In the genomic region with DNA sequence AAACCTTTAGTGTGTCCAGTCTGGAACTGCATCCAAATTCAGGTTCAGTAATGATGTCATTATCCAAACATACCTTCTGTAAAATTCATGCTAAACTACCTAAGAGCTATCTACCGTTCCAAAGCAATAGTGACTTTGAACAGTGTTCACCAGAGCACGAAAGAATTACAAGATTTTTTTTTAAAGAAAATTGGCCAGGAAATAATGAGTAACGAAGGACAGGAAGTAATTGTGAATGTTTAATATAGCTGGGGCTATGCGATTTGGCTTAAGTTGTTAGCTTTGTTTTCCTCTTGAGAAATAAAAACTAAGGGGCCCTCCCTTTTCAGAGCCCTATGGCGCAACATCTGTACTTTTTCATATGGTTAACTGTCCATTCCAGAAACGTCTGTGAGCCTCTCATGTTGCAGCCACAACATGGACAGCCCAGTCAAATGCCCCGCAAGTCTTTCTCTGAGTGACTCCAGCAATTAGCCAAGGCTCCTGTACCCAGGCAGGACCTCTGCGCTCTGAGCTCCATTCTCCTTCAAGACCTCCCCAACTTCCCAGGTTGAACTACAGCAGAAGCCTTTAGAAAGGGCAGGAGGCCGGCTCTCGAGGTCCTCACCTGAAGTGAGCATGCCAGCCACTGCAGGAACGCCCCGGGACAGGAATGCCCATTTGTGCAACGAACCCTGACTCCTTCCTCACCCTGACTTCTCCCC, we compare ENCODE assay signal across 8 cellular contexts. TPM values are rescaled to one million over a fixed set of nuclear protein-coding genes. Genes with fewer than 3 reads are reported as not detected.
DNase-seq lines count a peak whose midpoint lies in the region; ATAC-seq and TF ChIP-seq lines count a peak whose summit lies in the region.

No MANE protein-coding gene starts in this region.

- peaks cover 14% of the 10 kb centered on the region for H3K79me1 ChIP-seq in mesenchymal stem cell (replicated peaks; ENCODE audit: low read length, poor library complexity, severe bottlenecking)

- H4K20me1 ChIP-seq in OCI-LY3 (ENCODE audit: insufficient read depth, low read length), result no peaks in the 10 kb centered on the region

- H3K4me2 ChIP-seq in OCI-LY3 (ENCODE audit: low read length) (peak overlapping the region; percentile 89), mesenchymal stem cell (ENCODE audit: low read length, poor library complexity, severe bottlenecking) (peak overlapping the region; percentile 87)

- no peak overlapping the region for H2AFZ ChIP-seq in OCI-LY3 (ENCODE audit: low read depth, low read length)
- peak overlapping the region; percentile 1 for H2AFZ ChIP-seq in mesenchymal stem cell (ENCODE audit: low read depth, low read length)

- no peaks in the 10 kb centered on the region for H3K27me3 ChIP-seq in HAP-1 (ENCODE audit: low read depth)
- H3K27me3 ChIP-seq in OCI-LY3 (ENCODE audit: low read depth, low read length), result no peaks in the 10 kb centered on the region
- no peaks in the 10 kb centered on the region for H3K27me3 ChIP-seq in mesenchymal stem cell (ENCODE audit: control insufficient read depth in 1 of 2, insufficient read depth in 1 of 2, low read length in 2 of 2)
- no peaks in the 10 kb centered on the region for H3K27me3 ChIP-seq in uterus

- peak overlapping the region; percentile 87; the same call in 1 of the 2 replicates for H3K9ac ChIP-seq in OCI-LY3 (ENCODE audit: low read length)
- peak overlapping the region; percentile 95 for H3K9ac ChIP-seq in mesenchymal stem cell (ENCODE audit: low read length)

- H3K9me3 ChIP-seq in HAP-1 (no peaks in the 10 kb centered on the region), OCI-LY3 (ENCODE audit: insufficient read depth, low read length) (no peaks in the 10 kb centered on the region), mesenchymal stem cell (ENCODE audit: control insufficient read depth, low read length) (no peaks in the 10 kb centered on the region), uterus (no peaks in the 10 kb centered on the region)

- intact Hi-C loops in uterus (cut with DNase I; ENCODE audit: low total_unique reads), result loop anchor here (5.0 kb wide), 1 partner anchor 53 kb away; no protein-coding TSS in a partner anchor

- peaks cover 30% of the 10 kb centered on the region for H3K79me2 ChIP-seq in OCI-LY3 (ENCODE audit: low read length)

- H3K4ac ChIP-seq in mesenchymal stem cell (ENCODE audit: low read depth in 1 of 2, low read length in 2 of 2), result peak overlapping the region; percentile 69 to 73

- H3K18ac ChIP-seq in mesenchymal stem cell (ENCODE audit: low read depth in 1 of 2, low read length in 2 of 2), result peak overlapping the region; percentile 81 to 97

- peak; percentile 54 for DNase-seq in ELR (ENCODE audit: low read depth)
- DNase-seq in HAP-1 (ENCODE audit: low spot score in 2 of 2), result no peak
- DNase-seq in dermis microvascular lymphatic vessel endothelial cell (ENCODE audit: low read depth in 2 of 2), result peak; percentile 24 to 74
- DNase-seq in mesenchymal stem cell, result peak; percentile 87
- peak; percentile 64 to 82 for DNase-seq in uterus
- no peak for DNase-seq in NCI-H2029 treated with DMSO at 0.1 percent for 48 hours (lab: John Stamatoyannopoulos, UW)

- no peak overlapping the region for H3K23ac ChIP-seq in mesenchymal stem cell (ENCODE audit: low read length in 2 of 2)

- H3K4me1 ChIP-seq in HAP-1 (peaks cover 7% of the 10 kb centered on the region), OCI-LY3 (ENCODE audit: low read length) (peaks cover 39% of the 10 kb centered on the region), mesenchymal stem cell (ENCODE audit: control insufficient read depth, insufficient read depth, low read depth, low read length) (peaks cover 6% of the 10 kb centered on the region), uterus (peaks cover 0 to 6% of the 10 kb centered on the region in 2 donors)

- no peak overlapping the region for H3K14ac ChIP-seq in mesenchymal stem cell (ENCODE audit: low read length in 2 of 2)

- peak overlapping the region; percentile 86 for H2BK120ac ChIP-seq in mesenchymal stem cell (ENCODE audit: low read depth, low read length)

- H2BK5ac ChIP-seq in mesenchymal stem cell (ENCODE audit: low read depth, low read length, poor library complexity, severe bottlenecking), result no peak overlapping the region

- in situ Hi-C loops in HAP-1 (cut with MboI; ENCODE audit: low sequenced_read_pairs), result no loop called here

- peak overlapping the region; percentile 81 for H4K8ac ChIP-seq in mesenchymal stem cell (ENCODE audit: low read length)

- no peak overlapping the region for H4K91ac ChIP-seq in mesenchymal stem cell (ENCODE audit: low read length)

- H2BK15ac ChIP-seq in mesenchymal stem cell (ENCODE audit: low read depth, poor library complexity, severe bottlenecking), result peak overlapping the region; percentile 15

- no peak overlapping the region for H2BK12ac ChIP-seq in mesenchymal stem cell (ENCODE audit: low read length in 2 of 2)

- 0 out of 2 replicates have a peak overlapping the region, but pooled peaks have one; percentile 14 for H3K27ac ChIP-seq in OCI-LY3 (ENCODE audit: low read length)
- peak overlapping the region; percentile 94 for H3K27ac ChIP-seq in mesenchymal stem cell (ENCODE audit: low read length, poor library complexity, severe bottlenecking)
- H3K27ac ChIP-seq in uterus, result peak overlapping the region; percentile 99

- H3K36me3 ChIP-seq in HAP-1 (replicated peaks) (no peaks in the 10 kb centered on the region), OCI-LY3 (replicated peaks; ENCODE audit: low read depth, low read length) (no peaks in the 10 kb centered on the region), mesenchymal stem cell (ENCODE audit: control insufficient read depth in 1 of 2, insufficient read depth in 2 of 2, low read depth in 1 of 2, low read length in 2 of 2) (peaks cover 0 to 5% of the 10 kb centered on the region in 2 experiments), uterus (no peaks in the 10 kb centered on the region)

- H3K4me3 ChIP-seq in HAP-1, result peak overlapping the region; percentile 60
- H3K4me3 ChIP-seq in OCI-LY3 (ENCODE audit: low read length), result peak overlapping the region; percentile 96
- H3K4me3 ChIP-seq in mesenchymal stem cell (ENCODE audit: insufficient read depth in 1 of 2, low read depth in 1 of 2, low read length in 2 of 2), result peak overlapping the region; percentile 89 to 90
- peak overlapping the region; percentile 86 for H3K4me3 ChIP-seq in uterus

- ATAC-seq in GM18519 (IDR thresholded peaks at IDR 0.05; ENCODE audit: low FRiP score, unreplicated experiment), result no peak

- WGBS in mesenchymal stem cell, result 27% methylated on average over 13 of the region's 13 CpGs

- H2AK5ac ChIP-seq in mesenchymal stem cell (ENCODE audit: low read length, severe bottlenecking), result no peak overlapping the region

- TF ChIP-seq CTCF in OCI-LY3 (IDR thresholded peaks at IDR 0.05; ENCODE audit: low read depth, low read length) (no peak), uterus (IDR thresholded peaks at IDR 0.05) (no peak)

- TF ChIP-seq POLR2A in uterus (IDR thresholded peaks at IDR 0.05), result peak in 1 of 2 donors; percentile 24

RNA-seq across cellular contexts. Expression of a gene that starts 0.6 kb away (rescaled TPM):
- total RNA-seq in dermis microvascular lymphatic vessel endothelial cell (5.8 and 7.6 TPM in 2 replicates), uterus (100 to 1,000 TPM in 1 of 4 donors, 10 to 100 TPM in 3; 14.4 to 133 (median 48.7) TPM)
- polyA plus RNA-seq in mesenchymal stem cell (2013, experiment 1 of 2), result 16.2 TPM
- polyA plus RNA-seq in mesenchymal stem cell (2013, experiment 2 of 2), result 18.1 TPM

RNA-seq across cellular contexts. Expression of a gene that starts 37.4 kb away (rescaled TPM):
- total RNA-seq in dermis microvascular lymphatic vessel endothelial cell, result 4.1 and 7.1 TPM in 2 replicates
- polyA plus RNA-seq in mesenchymal stem cell (2013, experiment 1 of 2), result 390 TPM
- 385 TPM for polyA plus RNA-seq in mesenchymal stem cell (2013, experiment 2 of 2)
- total RNA-seq in uterus, result 1,000 to 10,000 TPM; 2,685 to 5,347 (median 3,837) TPM

Comparison
In these comparisons a context has a peak if more than half of its experiments do, and no peak if none do; other contexts are left out.
1. DNase-seq: peak in ELR (single experiment), dermis microvascular lymphatic vessel endothelial cell (2 of 2), mesenchymal stem cell (single experiment) and uterus (2 of 2); none in HAP-1 (0 of 2) and NCI-H2029 treated with DMSO at 0.1 percent for 48 hours (single experiment).
2. H3K27ac ChIP-seq: peak in every context shown above with its lines; median percentile 99 in uterus; 94 in mesenchymal stem cell; 14 in OCI-LY3.
3. RNA of a gene that starts 37.4 kb away (total RNA-seq): 2,685 to 5,347 TPM in uterus; 4.1 to 7.1 TPM in dermis microvascular lymphatic vessel endothelial cell; every median in the first group is over 100 times any median in the second.
4. Peak in every context shown above with its lines, with median percentiles within 50 percentile points of each other: H3K4me3 ChIP-seq.